ENCODE assay signal across 15 cellular contexts in the genomic region with DNA sequence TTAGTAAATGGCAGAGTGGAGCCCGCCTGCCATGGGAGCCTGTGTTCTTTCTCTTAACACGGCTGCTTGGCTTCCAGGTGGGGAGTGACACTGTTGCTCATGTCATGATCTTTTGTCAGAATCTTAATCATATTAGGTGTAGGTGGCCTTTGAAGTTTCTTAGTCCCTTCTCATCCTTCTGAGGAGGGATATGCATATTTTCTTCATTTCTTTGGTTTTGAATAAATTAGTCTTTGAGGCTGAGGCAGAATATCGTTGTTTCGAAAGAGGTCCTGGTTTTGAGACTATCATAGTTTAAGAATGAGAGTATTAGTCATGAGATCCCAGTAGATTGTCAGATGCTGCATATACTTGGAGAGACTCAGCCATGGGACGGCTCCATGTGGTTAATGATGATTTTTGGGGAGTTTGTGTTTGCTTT. TPM values are rescaled to one million over a fixed set of nuclear protein-coding genes. Genes with fewer than 3 reads are reported as not detected.
DNase-seq lines count a peak whose midpoint lies in the region; ATAC-seq and TF ChIP-seq lines count a peak whose summit lies in the region.
"Had no signal": no experiment of that assay in that cellular context is flagged by ENCODE, and none has a peak within 500 bp of the region (broad histone marks: within the 10 kb centered on the region; RNA-seq: fewer than 3 reads in every experiment).

No MANE protein-coding gene starts in this region.

- no peak for ATAC-seq in GM18517 (IDR thresholded peaks at IDR 0.05; ENCODE audit: unreplicated experiment)
- no peak for ATAC-seq in lower lobe of right lung
- ATAC-seq in body of pancreas = no peak
- ATAC-seq: HCT116 had no signal

- 93 to 97% methylated on average over 5 of the region's 5 CpGs for WGBS in body of pancreas, 2 donors

- TF ChIP-seq CTCF in AG04449 (IDR thresholded peaks at IDR 0.05; ENCODE audit: insufficient read depth, low read length, missing control alignments) (no peak), lower lobe of right lung (IDR thresholded peaks at IDR 0.05) (no peak), body of pancreas (IDR thresholded peaks at IDR 0.05) (no peak)

- TF ChIP-seq POLR2A in body of pancreas (IDR thresholded peaks at IDR 0.05) = no peak

- intact Hi-C loops in lower lobe of right lung (cut with DNase I) = no loop called here
- intact Hi-C loops in body of pancreas (cut with DNase I) = no loop called here

- no peaks in the 10 kb centered on the region for H3K9me3 ChIP-seq in lower lobe of right lung
- H3K9me3 ChIP-seq in body of pancreas = no peaks in the 10 kb centered on the region

- no peaks in the 10 kb centered on the region for H3K27me3 ChIP-seq in lower lobe of right lung (ENCODE audit: low read depth)
- H3K27me3 ChIP-seq in body of pancreas = no peaks in the 10 kb centered on the region

- H3K4me1 ChIP-seq in lower lobe of right lung (no peaks in the 10 kb centered on the region), body of pancreas (peaks cover 9% of the 10 kb centered on the region)
- H3K4me1 ChIP-seq: parathyroid adenoma had no signal

- H3K4me3 ChIP-seq in AG04449 (ENCODE audit: low read depth, low read length) (no peak overlapping the region), skeletal muscle cell (ENCODE audit: low read depth, low read length) (no peak overlapping the region), lower lobe of right lung (no peak overlapping the region), body of pancreas (no peak overlapping the region)

- CTCF ChIA-PET in AG04449 (lab: Yijun Ruan, JAX) = interaction anchor here (0.6 kb wide), 1 partner anchor 14 kb away, joined by 3 read pairs; no protein-coding TSS in a partner anchor

- POLR2A ChIA-PET in AG04449 (lab: Yijun Ruan, JAX) = no interaction called here

- DNase-seq in AG04449 (ENCODE audit: low read depth, low spot score) = peak; percentile 54
- peak; percentile 85 for DNase-seq in GM03348 (ENCODE audit: low spot score)
- DNase-seq in amniotic epithelial cell (ENCODE audit: low read depth) = peak; percentile 83
- peak; percentile 36 for DNase-seq in skeletal muscle cell (ENCODE audit: low read depth)
- no peak for DNase-seq in DMS114 treated with DMSO at 0.1 percent for 48 hours (lab: John Stamatoyannopoulos, UW; ENCODE audit: unreplicated experiment)
- DNase-seq in lower lobe of right lung = no peak
- DNase-seq in body of pancreas = no peak
- DNase-seq: foreskin melanocyte, GF-D8, midbrain, NCI-H1048, NCI-H446 had no signal

- H3K27ac ChIP-seq in lower lobe of right lung (no peak overlapping the region), body of pancreas (no peak overlapping the region)

- H3K36me3 ChIP-seq in lower lobe of right lung = no peaks in the 10 kb centered on the region
- no peaks in the 10 kb centered on the region for H3K36me3 ChIP-seq in body of pancreas (replicated peaks in 1 of 2; ENCODE audit: insufficient read depth in 1 of 2, low read depth in 2 of 2)

RNA-seq across cellular contexts. Expression of a gene that starts 28.9 kb away (rescaled TPM):
- total RNA-seq in lower lobe of right lung = 74.7 TPM
- 10 to 100 TPM; 16.6 to 25.7 TPM for total RNA-seq in body of pancreas

RNA-seq across cellular contexts. Expression of a gene that starts 34.5 kb away (rescaled TPM):
- total RNA-seq in lower lobe of right lung (29.4 TPM), body of pancreas (10 to 100 TPM; 17.1 to 19.5 TPM)

Comparison
In these comparisons a context has a peak if more than half of its experiments do, and no peak if none do; other contexts are left out.
1. DNase-seq: peak in AG04449 (single experiment), GM03348 (single experiment), amniotic epithelial cell (single experiment) and skeletal muscle cell (single experiment); none in DMS114 treated with DMSO at 0.1 percent for 48 hours (single experiment), lower lobe of right lung (single experiment) and body of pancreas (0 of 4).